ENCODE assay signal across 22 cellular contexts in genomic region chr12:124668602-124669001, GRCh38.
DNase-seq lines count a peak whose midpoint lies in the region; ATAC-seq and TF ChIP-seq lines count a peak whose summit lies in the region.
"Had no signal": no experiment of that assay in that cellular context is flagged by ENCODE, and none has a peak within 500 bp of the region (broad histone marks: within the 10 kb centered on the region; RNA-seq: fewer than 3 reads in every experiment).

No MANE protein-coding gene starts in this region.

- no peak overlapping the region for H3K23ac ChIP-seq in neuronal stem cell (ENCODE audit: low read depth, low read length, poor library complexity)

- H3K14ac ChIP-seq in neuronal stem cell (ENCODE audit: low read length), result no peak overlapping the region

- H3K9me2 ChIP-seq in OCI-LY7 (ENCODE audit: insufficient read depth, low read length), result no peaks in the 10 kb centered on the region

- DNase-seq in Right ventricle myocardium superior (no peak), left ventricle myocardium inferior (no peak), astrocyte of the hippocampus (ENCODE audit: low read depth, low spot score) (peak; percentile 54), left colon (no peak), substantia nigra (lab: John Stamatoyannopoulos, UW) (peak in 1 of 49 donors; percentile 54), NCI-H1417 treated with DMSO at 0.1 percent for 48 hours (lab: John Stamatoyannopoulos, UW) (no peak), OCI-LY7 (ENCODE audit: low spot score) (no peak), neuronal stem cell (ENCODE audit: low spot score) (no peak)
- DNase-seq: 8988T; activated CD4-positive, alpha-beta T cell treated with anti-CD3 and anti-CD28 coated beads, Interleukin-2, amount 10 ng/mL, durations not matched to agents 7 days and 5 days; activated CD8-positive, alpha-beta memory T cell treated with anti-CD3 and anti-CD28 coated beads, Interleukin-2, amount 50 U/mL, for 4 hours; activated gamma-delta T cell; DMS 273 treated with DMSO at 0.1 percent for 48 hours; foreskin fibroblast; naive B cell; NCI-H187; NCI-H226; RPMI8226; stimulated activated CD8-positive, alpha-beta memory T cell treated with anti-CD3 and anti-CD28 coated beads, Interleukin-4, amount 100 ng/mL, for 48 hours had no signal

- H3K27me3 ChIP-seq in left ventricle myocardium inferior (ENCODE audit: low read depth), result no peaks in the 10 kb centered on the region
- peaks cover 0 to 11% (median 0%) of the 10 kb centered on the region in 3 experiments for H3K27me3 ChIP-seq in neuronal stem cell (ENCODE audit: control insufficient read depth in 3 of 3, insufficient read depth in 3 of 3, low read depth in 1 of 3, low read length in 3 of 3)
- H3K27me3 ChIP-seq: adrenal gland, suprapubic skin had no signal

- H3K4me3 ChIP-seq in left ventricle myocardium inferior (no peak overlapping the region), OCI-LY7 (ENCODE audit: low read depth, low read length, poor library complexity, severe bottlenecking) (no peak overlapping the region), neuronal stem cell (ENCODE audit: low read length in 2 of 2) (no peak overlapping the region)
- H3K4me3 ChIP-seq: adrenal gland, smooth muscle cell, suprapubic skin had no signal

- no peak overlapping the region for H2BK12ac ChIP-seq in neuronal stem cell (ENCODE audit: low read length)

- no peak overlapping the region for H2AK5ac ChIP-seq in neuronal stem cell (ENCODE audit: low read depth, low read length)

- H3K4me2 ChIP-seq in OCI-LY7 (ENCODE audit: low read length), result no peak overlapping the region
- no peak overlapping the region for H3K4me2 ChIP-seq in neuronal stem cell (ENCODE audit: insufficient read depth, low read length, poor library complexity, severe bottlenecking)
- H3K4me2 ChIP-seq: smooth muscle cell had no signal

- H2BK15ac ChIP-seq in neuronal stem cell (ENCODE audit: low read length), result no peak overlapping the region

- peak; percentile 43 for ATAC-seq in Right ventricle myocardium superior (ENCODE audit: poor library complexity)
- ATAC-seq in left colon, result peak; percentile 82

- H4K20me1 ChIP-seq in OCI-LY7 (ENCODE audit: insufficient read depth, low read length), result no peaks in the 10 kb centered on the region

- TF ChIP-seq CTCF in left ventricle myocardium inferior (IDR thresholded peaks at IDR 0.05; ENCODE audit: borderline replicate concordance), result no peak
- TF ChIP-seq CTCF in OCI-LY7 (conservative IDR thresholded peaks at IDR 0.05; ENCODE audit: low read length), result no peak

- H3K36me3 ChIP-seq in left ventricle myocardium inferior, result no peaks in the 10 kb centered on the region
- no peaks in the 10 kb centered on the region for H3K36me3 ChIP-seq in OCI-LY7 (ENCODE audit: insufficient read depth, low read length)
- peaks cover 0 to 2% of the 10 kb centered on the region in 2 donors for H3K36me3 ChIP-seq in neuronal stem cell (replicated peaks in 1 of 2; ENCODE audit: control insufficient read depth in 2 of 2, insufficient read depth in 2 of 2, low read length in 2 of 2)
- H3K36me3 ChIP-seq: adrenal gland, suprapubic skin had no signal

- H2BK5ac ChIP-seq in neuronal stem cell (ENCODE audit: low read length), result no peak overlapping the region

- no peak overlapping the region for H4K8ac ChIP-seq in neuronal stem cell (ENCODE audit: low read depth, low read length)

- CTCF ChIA-PET in OCI-LY7 (lab: Charles Lee; ENCODE audit: unreplicated experiment), result no interaction called here

- POLR2A ChIA-PET in OCI-LY7 (lab: Charles Lee), result no interaction called here

- BruUV-seq in OCI-LY7 (replicated peaks; lab: Mats Ljungman, UMichigan), result no TSS peak

- no CpG with 5 or more reads among the region's 8 CpGs for whole genome bisulfite sequencing in neuronal stem cell (ENCODE audit: extremely low coverage in 2 of 2, insufficient read length in 2 of 2, insufficient replicate concordance in 1 of 2), 2 donors

- intact Hi-C loops in Right ventricle myocardium superior (cut with DNase I), result no loop called here
- intact Hi-C loops in left ventricle myocardium inferior (cut with micrococcal nuclease), result no loop called here
- intact Hi-C loops in left colon (cut with DNase I, micrococcal nuclease), result no loop called here
- intact Hi-C loops in OCI-LY7 (cut with micrococcal nuclease; ENCODE audit: unreplicated experiment), result no loop called here

- H3K79me2 ChIP-seq in OCI-LY7 (ENCODE audit: insufficient read depth, low read depth, low read length), result no peaks in the 10 kb centered on the region

- no peak overlapping the region for H3K27ac ChIP-seq in left ventricle myocardium inferior (replicated peaks)
- H3K27ac ChIP-seq in substantia nigra (ENCODE audit: low read depth, low read length, poor library complexity, severe bottlenecking), result peak overlapping the region; percentile 18
- no peak overlapping the region for H3K27ac ChIP-seq in OCI-LY7 (ENCODE audit: low read depth, low read length, poor library complexity, severe bottlenecking)
- no peak overlapping the region for H3K27ac ChIP-seq in neuronal stem cell (replicated peaks; ENCODE audit: low read length)
- H3K27ac ChIP-seq: suprapubic skin had no signal

- H3K4me1 ChIP-seq in left ventricle myocardium inferior (peaks cover 18% of the 10 kb centered on the region), OCI-LY7 (ENCODE audit: insufficient read depth, low read length, poor library complexity, severe bottlenecking) (no peaks in the 10 kb centered on the region), neuronal stem cell (ENCODE audit: control insufficient read depth in 2 of 2, insufficient read depth in 1 of 2, low read depth in 1 of 2, low read length in 2 of 2) (no peaks in the 10 kb centered on the region)

- H3K9ac ChIP-seq in neuronal stem cell (ENCODE audit: low read depth, low read length, poor library complexity), result no peak overlapping the region

- no peak overlapping the region for H2BK120ac ChIP-seq in neuronal stem cell (ENCODE audit: low read depth, low read length)

- H2AFZ ChIP-seq in OCI-LY7 (ENCODE audit: low read length), result no peak overlapping the region; the same call in 1 of the 2 replicates
- no peak overlapping the region for H2AFZ ChIP-seq in neuronal stem cell (ENCODE audit: low read length)

- no peak overlapping the region for H3K18ac ChIP-seq in neuronal stem cell (ENCODE audit: low read length)

- no peak overlapping the region for H4K91ac ChIP-seq in neuronal stem cell (ENCODE audit: low read depth, low read length, poor library complexity)

- no peaks in the 10 kb centered on the region for H3K79me1 ChIP-seq in neuronal stem cell (ENCODE audit: low read depth, low read length)

- peaks cover 19% of the 10 kb centered on the region for H3K9me3 ChIP-seq in left ventricle myocardium inferior (replicated peaks)
- no peaks in the 10 kb centered on the region for H3K9me3 ChIP-seq in OCI-LY7 (ENCODE audit: low read length)
- peaks cover 7 to 8% of the 10 kb centered on the region in 2 donors for H3K9me3 ChIP-seq in neuronal stem cell (replicated peaks in 1 of 2; ENCODE audit: control insufficient read depth in 2 of 2, insufficient read depth in 1 of 2, low read depth in 1 of 2, low read length in 2 of 2)

- no peak overlapping the region for H3K4ac ChIP-seq in neuronal stem cell (ENCODE audit: low read length)
